In genomic region chrX:103120748-103121147, GRCh38 we compare ENCODE assay signal across 7 cellular contexts. TPM values are rescaled to one million over a fixed set of nuclear protein-coding genes. Genes with fewer than 3 reads are reported as not detected.
"Had no signal": no experiment of that assay in that cellular context is flagged by ENCODE, and none has a peak within 500 bp of the region (broad histone marks: within the 10 kb centered on the region; RNA-seq: fewer than 3 reads in every experiment).

No MANE protein-coding gene starts in this region.

- ATAC-seq: HepG2 had no signal

- FAIRE-seq: HepG2, HTR-8/SVneo had no signal

- H3K27ac ChIP-seq: HL-60 had no signal

- DNase-seq: IMR-90, KBM-7 had no signal

RNA-seq across cellular contexts. Expression of gene NXF3, which starts 27.8 kb away (rescaled TPM):
- total RNA-seq: HepG2, HT-29, IMR-90 had no signal
- polyA plus RNA-seq: IgD-negative memory B cell, IMR-90 had no signal

RNA-seq across cellular contexts. Expression of gene BEX1, which starts 56.8 kb away (rescaled TPM):
- total RNA-seq: HT-29 had no signal
- polyA plus RNA-seq: IgD-negative memory B cell had no signal
